Comparison of ENCODE assay signal across 8 cellular contexts in genomic region chr5:142325677-142326479, GRCh38. TPM values are rescaled to one million over a fixed set of nuclear protein-coding genes. Genes with fewer than 3 reads are reported as not detected.
DNase-seq lines count a peak whose midpoint lies in the region; ATAC-seq, FAIRE-seq and TF ChIP-seq lines count a peak whose summit lies in the region.

No MANE protein-coding gene starts in this region.

- in situ Hi-C loops in GM13977 (cut with MboI; ENCODE audit: low pct_unique_long_range_greater_than_20kb, low sequenced_read_pairs, unreplicated experiment), result no loop called here

- H3K4me1 Mint-ChIP-seq in activated T-cell treated with anti-CD3 and anti-CD28 coated beads, Interleukin-2, amount 50 U/mL, for 72 hours (ENCODE audit: low read depth), result peaks cover 46% of the 10 kb centered on the region

- H3K4me1 ChIP-seq in pancreas, result peaks cover 0 to 5% (median 4%) of the 10 kb centered on the region in 3 donors

- peaks cover 39% of the 10 kb centered on the region for H3K27me3 Mint-ChIP-seq in activated T-cell treated with anti-CD3 and anti-CD28 coated beads, Interleukin-2, amount 50 U/mL, for 72 hours (ENCODE audit: low read depth)

- no peaks in the 10 kb centered on the region for H3K9me3 Mint-ChIP-seq in activated T-cell treated with anti-CD3 and anti-CD28 coated beads, Interleukin-2, amount 50 U/mL, for 72 hours

- no peak for FAIRE-seq in pancreas (lab: Jason Lieb, UNC)

- H3K4me3 ChIP-seq in pancreas, result peak overlapping the region; percentile 10 to 63 (median 46)

- intact Hi-C loops in Right ventricle myocardium inferior (cut with DNase I), result loop anchor here (1.0 to 5.0 kb wide), 4 partner anchors 30 to 217 kb away; no protein-coding TSS in a partner anchor
- intact Hi-C loops in pancreas (cut with DNase I), result no loop called here

- DNase-seq in GM03348 (ENCODE audit: low spot score), result peak; percentile 65
- DNase-seq in NCI-H146 (lab: John Stamatoyannopoulos, UW), result peak; percentile 83
- DNase-seq in activated T-cell treated with anti-CD3 and anti-CD28 coated beads, Interleukin-2, amount 50 U/mL, for 72 hours, result peak; percentile 38 to 39
- peak; percentile 80 for DNase-seq in Right ventricle myocardium inferior (ENCODE audit: missing footprints)
- peak; percentile 24 to 69 (median 44) for DNase-seq in pancreas
- no peak for DNase-seq in GM13977 (ENCODE audit: low spot score)

- peak overlapping the region; percentile 78 to 91 for H3K4me3 Mint-ChIP-seq in activated T-cell treated with anti-CD3 and anti-CD28 coated beads, Interleukin-2, amount 50 U/mL, for 72 hours

- no peak overlapping the region for H3K27ac Mint-ChIP-seq in activated T-cell treated with anti-CD3 and anti-CD28 coated beads, Interleukin-2, amount 50 U/mL, for 72 hours

- ATAC-seq in activated T-cell treated with anti-CD3 and anti-CD28 coated beads, Interleukin-2, amount 50 U/mL, for 72 hours (replicated peaks in 1 of 2), result peak in 1 of 2 donors; percentile 8
- peak; percentile 21 for ATAC-seq in Right ventricle myocardium inferior
- ATAC-seq in pancreas, result peak; percentile 33 to 57 (median 50)
- ATAC-seq in GM18907 (IDR thresholded peaks at IDR 0.05; ENCODE audit: unreplicated experiment), result no peak
- no peak for ATAC-seq in GM19397 (IDR thresholded peaks at IDR 0.05; ENCODE audit: unreplicated experiment)

- no peaks in the 10 kb centered on the region for H3K27me3 ChIP-seq in pancreas

- no peaks in the 10 kb centered on the region for H3K9me3 ChIP-seq in pancreas

- no peaks in the 10 kb centered on the region for H3K36me3 ChIP-seq in pancreas

- peak overlapping the region in 3 of 4 donors; percentile 38 to 85 (median 79) for H3K27ac ChIP-seq in pancreas

- no peak for TF ChIP-seq CTCF in pancreas (IDR thresholded peaks at IDR 0.05)
- TF ChIP-seq CTCF in GM13977 (IDR thresholded peaks at IDR 0.05; ENCODE audit: extremely low read depth, insufficient read depth, missing control alignments), result no peak

- no peaks in the 10 kb centered on the region for H3K36me3 Mint-ChIP-seq in activated T-cell treated with anti-CD3 and anti-CD28 coated beads, Interleukin-2, amount 50 U/mL, for 72 hours (ENCODE audit: insufficient read depth in 2 of 2)

- WGBS in pancreas, 2 donors, result 9 to 10% methylated on average over 45 to 46 of the region's 46 CpGs

RNA-seq across cellular contexts. Expression of gene SPRY4, which starts 1.1 kb away (rescaled TPM):
- total RNA-seq in activated T-cell treated with anti-CD3 and anti-CD28 coated beads, Interleukin-2, amount 50 U/mL, for 72 hours, result 1 to 10 TPM; 1.1 to 1.4 TPM
- total RNA-seq in Right ventricle myocardium inferior, result 9.7 TPM
- total RNA-seq in pancreas, result 1 to 10 TPM; 1.5 to 6.3 (median 2.2) TPM
- 1 to 10 TPM; 3.2 to 3.8 TPM for polyA plus RNA-seq in pancreas

Comparison
In these comparisons a context has a peak if more than half of its experiments do, and no peak if none do; other contexts are left out.
1. ATAC-seq: peak in Right ventricle myocardium inferior (single experiment) and pancreas (4 of 4); none in GM18907 (single experiment) and GM19397 (single experiment).